Comparison of ENCODE assay signal across 9 cellular contexts in genomic region chr17:62093188-62094155, GRCh38. TPM values are rescaled to one million over a fixed set of nuclear protein-coding genes. Genes with fewer than 3 reads are reported as not detected.
DNase-seq lines count a peak whose midpoint lies in the region; ATAC-seq and TF ChIP-seq lines count a peak whose summit lies in the region.
"Had no signal": no experiment of that assay in that cellular context is flagged by ENCODE, and none has a peak within 500 bp of the region (broad histone marks: within the 10 kb centered on the region; RNA-seq: fewer than 3 reads in every experiment).

No MANE protein-coding gene starts in this region.

- ATAC-seq in activated CD4-positive, CD25-positive, alpha-beta regulatory T cell treated with anti-CD3 and anti-CD28 coated beads, Interleukin-2, amount 50 U/mL, for 24 hours: peak; percentile 94 to 98
- ATAC-seq in HG02588 (IDR thresholded peaks at IDR 0.05; ENCODE audit: unreplicated experiment): peak; percentile 95

- peaks cover 10% of the 10 kb centered on the region; the same call in 1 of the 2 replicates for H3F3A ChIP-seq in PC-9 (ENCODE audit: insufficient read depth, low read depth)

- H3K9me3 ChIP-seq in PC-9 (ENCODE audit: insufficient read depth, low read depth): no peaks in the 10 kb centered on the region
- no peaks in the 10 kb centered on the region for H3K9me3 ChIP-seq in hepatocyte (ENCODE audit: low read depth)
- H3K9me3 ChIP-seq in spleen: no peaks in the 10 kb centered on the region
- H3K9me3 ChIP-seq in ascending aorta: no peaks in the 10 kb centered on the region
- H3K9me3 ChIP-seq: BLaER1 treated with 17β-estradiol and CSF1 and Interleukin-3, amounts not matched to agents 10 nM and 100 nM had no signal

- H3K79me2 ChIP-seq in PC-9 (ENCODE audit: low read depth) (no peaks in the 10 kb centered on the region), hepatocyte (no peaks in the 10 kb centered on the region)

- DNase-seq in activated CD4-positive, CD25-positive, alpha-beta regulatory T cell treated with anti-CD3 and anti-CD28 coated beads, Interleukin-2, amount 50 U/mL, for 72 hours: no peak
- DNase-seq in PC-9: peak; percentile 30 to 83
- no peak for DNase-seq in hepatocyte (ENCODE audit: low spot score)
- no peak for DNase-seq in NCI-H1092 (lab: John Stamatoyannopoulos, UW)
- no peak for DNase-seq in spleen
- DNase-seq in ascending aorta (ENCODE audit: low spot score in 2 of 2): no peak

- POLR2A ChIA-PET in PC-9 (lab: Charles Lee; ENCODE audit: unreplicated experiment): interaction anchor here (0.5 kb wide), 1 partner anchor 18 kb away, joined by 8 read pairs; no protein-coding TSS in a partner anchor

- CTCF ChIA-PET in PC-9 (lab: Charles Lee): interaction anchor here (0.6 kb wide), 1 partner anchor 31 kb away, joined by 3 read pairs; no protein-coding TSS in a partner anchor

- TF ChIP-seq CTCF in PC-9 (conservative IDR thresholded peaks at IDR 0.05) (no peak), hepatocyte (IDR thresholded peaks at IDR 0.05; ENCODE audit: poor library complexity) (no peak), spleen (IDR thresholded peaks at IDR 0.05 in 8 of 11, conservative IDR thresholded peaks at IDR 0.05 in 3 of 11) (no peak), ascending aorta (IDR thresholded peaks at IDR 0.05) (no peak)

- H3K4me1 ChIP-seq in PC-9 (replicated peaks; ENCODE audit: insufficient read depth): peaks cover 19% of the 10 kb centered on the region
- no peaks in the 10 kb centered on the region for H3K4me1 ChIP-seq in hepatocyte (ENCODE audit: insufficient read depth)
- peaks cover 3 to 15% (median 10%) of the 10 kb centered on the region in 6 donors for H3K4me1 ChIP-seq in spleen
- H3K4me1 ChIP-seq in ascending aorta: no peaks in the 10 kb centered on the region

- no peak for TF ChIP-seq POLR2A in spleen (IDR thresholded peaks at IDR 0.05)

- H3K27ac ChIP-seq in PC-9 (peak overlapping the region; percentile 41), hepatocyte (peak overlapping the region; percentile 11), spleen (no peak overlapping the region), ascending aorta (no peak overlapping the region)
- H3K27ac ChIP-seq: BLaER1 treated with 17β-estradiol and CSF1 and Interleukin-3, amounts not matched to agents 10 nM and 100 nM had no signal

- H3K9me2 ChIP-seq in PC-9 (ENCODE audit: insufficient read depth) (no peaks in the 10 kb centered on the region), hepatocyte (replicated peaks; ENCODE audit: insufficient read depth) (no peaks in the 10 kb centered on the region)

- 73% methylated on average over 7 of the region's 7 CpGs for WGBS in hepatocyte (ENCODE audit: low lambda C conversion rate, missing lambda C conversion rate)
- 64 to 76% (median 74%) methylated on average over 7 of the region's 7 CpGs for WGBS in spleen, 5 donors

- H3K4me3 ChIP-seq in PC-9 (no peak overlapping the region), hepatocyte (no peak overlapping the region), spleen (no peak overlapping the region), ascending aorta (no peak overlapping the region)
- H3K4me3 ChIP-seq: BLaER1 treated with 17β-estradiol and CSF1 and Interleukin-3, amounts not matched to agents 10 nM and 100 nM had no signal

- no peaks in the 10 kb centered on the region for H3K36me3 ChIP-seq in PC-9 (ENCODE audit: low read depth)
- no peaks in the 10 kb centered on the region for H3K36me3 ChIP-seq in hepatocyte (replicated peaks; ENCODE audit: insufficient read depth, low read depth)
- no peaks in the 10 kb centered on the region for H3K36me3 ChIP-seq in spleen
- H3K36me3 ChIP-seq in ascending aorta: no peaks in the 10 kb centered on the region
- H3K36me3 ChIP-seq: BLaER1 treated with 17β-estradiol and CSF1 and Interleukin-3, amounts not matched to agents 10 nM and 100 nM had no signal

- H3K27me3 ChIP-seq in PC-9 (ENCODE audit: insufficient read depth, low read depth) (no peaks in the 10 kb centered on the region), hepatocyte (no peaks in the 10 kb centered on the region), spleen (replicated peaks in 1 of 7) (no peaks in the 10 kb centered on the region), ascending aorta (no peaks in the 10 kb centered on the region)
- H3K27me3 ChIP-seq: BLaER1 treated with 17β-estradiol and CSF1 and Interleukin-3, amounts not matched to agents 10 nM and 100 nM had no signal

- intact Hi-C loops in PC-9 (cut with micrococcal nuclease; ENCODE audit: unreplicated experiment): no loop called here
- intact Hi-C loops in spleen (cut with DNase I; ENCODE audit: low total_unique reads): no loop called here
- intact Hi-C loops in ascending aorta (cut with DNase I): no loop called here

- no TSS peak for BruUV-seq in PC-9 (replicated peaks; lab: Mats Ljungman, UMichigan)

- H4K20me1 ChIP-seq in PC-9 (ENCODE audit: insufficient read depth) (no peaks in the 10 kb centered on the region), hepatocyte (ENCODE audit: insufficient read depth, poor library complexity, severe bottlenecking) (no peaks in the 10 kb centered on the region)
- H4K20me1 ChIP-seq: BLaER1 treated with 17β-estradiol and CSF1 and Interleukin-3, amounts not matched to agents 10 nM and 100 nM had no signal

- H3K4me2 ChIP-seq in PC-9 (peak overlapping the region; percentile 9; the same call in 1 of the 2 replicates), hepatocyte (no peak overlapping the region)

- H2AFZ ChIP-seq in PC-9 (no peak overlapping the region), hepatocyte (no peak overlapping the region)

RNA-seq across cellular contexts. Expression of gene MED13, which starts 28.4 kb away (rescaled TPM):
- total RNA-seq in PC-9 (2021) (45.8 and 49.4 TPM in 2 replicates), hepatocyte (49.7 and 51.2 TPM in 2 replicates), spleen (100 to 1,000 TPM in 1 of 7 donors, 10 to 100 TPM in 6; 75.1 to 104 (median 84.3) TPM), ascending aorta (19.5 TPM)
- polyA plus RNA-seq in hepatocyte (4.7 and 6.6 TPM in 2 replicates), spleen (10 to 100 TPM in 1 of 3 donors, 1 to 10 TPM in 2; 4.0 to 14.6 (median 4.5) TPM)

Comparison
In these comparisons a context has a peak if more than half of its experiments do, and no peak if none do; other contexts are left out.
1. DNase-seq: peak in PC-9 (2 of 2); none in activated CD4-positive, CD25-positive, alpha-beta regulatory T cell treated with anti-CD3 and anti-CD28 coated beads, Interleukin-2, amount 50 U/mL, for 72 hours (single experiment), hepatocyte (single experiment), NCI-H1092 (single experiment), spleen (single experiment) and ascending aorta (0 of 2).
2. H3K27ac ChIP-seq: peak in PC-9 (single experiment) and hepatocyte (single experiment); none in spleen (0 of 8) and ascending aorta (0 of 2).